ENCODE assay signal across 30 cellular contexts in genomic region chr4:54098375-54098774, GRCh38. TPM values are rescaled to one million over a fixed set of nuclear protein-coding genes. Genes with fewer than 3 reads are reported as not detected.
A peak's percentile ranks its signal among the peaks of the same experiment; 100 is the strongest.
DNase-seq lines count a peak whose midpoint lies in the region; ATAC-seq and TF ChIP-seq lines count a peak whose summit lies in the region.
"Had no signal": no experiment of that assay in that cellular context is flagged by ENCODE, and none has a peak within 500 bp of the region (broad histone marks: within the 10 kb centered on the region; RNA-seq: fewer than 3 reads in every experiment).

No MANE protein-coding gene starts in this region.

- no peaks in the 10 kb centered on the region for H3K36me3 ChIP-seq in HUES6 (ENCODE audit: control insufficient read depth, insufficient read depth, low read length)
- H3K36me3 ChIP-seq: gastroesophageal sphincter, left lung, thoracic aorta had no signal

- DNase-seq in activated naive CD4-positive, alpha-beta T cell treated with anti-CD3 and anti-CD28 coated beads, Interleukin-2, amount 10 ng/mL, durations not matched to agents 7 days and 5 days = no peak
- peak; percentile 98 for DNase-seq in retinal pigment epithelial cell (ENCODE audit: low read depth)
- no peak for DNase-seq in activated T-helper 1 cell treated with anti-CD3 and anti-CD28 coated beads, Interleukin-12 subunit alpha, Interleukin-12 subunit beta, Interleukin-2, Interleukin-4 antibody, amounts not matched to agents 30 ng/mL and 10 ng/mL and 1 ng/mL, durations not matched to agents 14 hours and 24 hours and 36 hours (ENCODE audit: low spot score)
- DNase-seq in stimulated activated CD4-positive, alpha-beta T cell treated with anti-CD3 and anti-CD28 coated beads, Interleukin-2, amount 100 ng/mL, for 24 hours = no peak
- DNase-seq: activated CD8-positive, alpha-beta memory T cell treated with anti-CD3 and anti-CD28 coated beads for 24 hours; activated naive CD4-positive, alpha-beta T cell treated with anti-CD3 and anti-CD28 coated beads for 36 hours; activated T-cell treated with anti-CD3 and anti-CD28 coated beads, Interleukin-2, amount 50 U/mL, for 24 hours; anterior cingulate cortex; EL; HFFc6; hippocampal formation; left lung; NCI-H187; NCI-H774; OCI-M1; Right ventricle myocardium superior; stimulated activated naive CD8-positive, alpha-beta T cell treated with anti-CD3 and anti-CD28 coated beads, Interleukin-15, Interleukin-2, amounts not matched to agents 100 U/mL and 50 U/mL, for 24 hours had no signal

- H3K4me3 ChIP-seq in HUES6 (ENCODE audit: low read depth, low read length) (peak overlapping the region; percentile 62; the same call in 1 of the 2 replicates), retinal pigment epithelial cell (ENCODE audit: low read length) (no peak overlapping the region)
- H3K4me3 ChIP-seq: gastroesophageal sphincter, left lung, thoracic aorta had no signal

- peaks cover 82% of the 10 kb centered on the region for H3K27me3 Mint-ChIP-seq in activated naive CD4-positive, alpha-beta T cell treated with anti-CD3 and anti-CD28 coated beads, Interleukin-2, amount 50 U/mL, for 24 hours
- H3K27me3 Mint-ChIP-seq in activated naive CD4-positive, alpha-beta T cell treated with anti-CD3 and anti-CD28 coated beads, Interleukin-2, amount 10 ng/mL, durations not matched to agents 7 days and 5 days = peaks cover 100% of the 10 kb centered on the region
- H3K27me3 Mint-ChIP-seq in brain = peaks cover 71% of the 10 kb centered on the region
- peaks cover 88% of the 10 kb centered on the region for H3K27me3 Mint-ChIP-seq in activated T-helper 1 cell treated with anti-CD3 and anti-CD28 coated beads, Interleukin-12 subunit alpha, Interleukin-12 subunit beta, Interleukin-2, Interleukin-4 antibody, amounts not matched to agents 30 ng/mL and 10 ng/mL and 1 ng/mL, durations not matched to agents 14 hours and 24 hours and 36 hours (ENCODE audit: insufficient read depth)

- no peaks in the 10 kb centered on the region for H3K9me3 Mint-ChIP-seq in activated naive CD4-positive, alpha-beta T cell treated with anti-CD3 and anti-CD28 coated beads, Interleukin-2, amount 50 U/mL, for 24 hours
- no peaks in the 10 kb centered on the region for H3K9me3 Mint-ChIP-seq in activated naive CD4-positive, alpha-beta T cell treated with anti-CD3 and anti-CD28 coated beads, Interleukin-2, amount 10 ng/mL, durations not matched to agents 7 days and 5 days
- peaks cover 0 to 3% (median 0%) of the 10 kb centered on the region in 5 experiments for H3K9me3 Mint-ChIP-seq in brain
- H3K9me3 Mint-ChIP-seq in activated T-helper 1 cell treated with anti-CD3 and anti-CD28 coated beads, Interleukin-12 subunit alpha, Interleukin-12 subunit beta, Interleukin-2, Interleukin-4 antibody, amounts not matched to agents 30 ng/mL and 10 ng/mL and 1 ng/mL, durations not matched to agents 14 hours and 24 hours and 36 hours = no peaks in the 10 kb centered on the region
- H3K9me3 Mint-ChIP-seq: activated naive CD4-positive, alpha-beta T cell treated with anti-CD3 and anti-CD28 coated beads for 36 hours; activated T-cell treated with anti-CD3 and anti-CD28 coated beads, Interleukin-2, amount 50 U/mL, for 24 hours; dendritic cell treated with granulocyte-macrophage colony-stimulating factor and Interleukin-4, amounts not matched to agents 40 ng/mL and 50 ng/mL, for 4 days; HFFc6; nephron had no signal

- no peak overlapping the region for H3K9ac ChIP-seq in HUES6 (ENCODE audit: low read length)

- peak overlapping the region; percentile 66 for H3K4me3 Mint-ChIP-seq in activated naive CD4-positive, alpha-beta T cell treated with anti-CD3 and anti-CD28 coated beads, Interleukin-2, amount 50 U/mL, for 24 hours
- no peak overlapping the region for H3K4me3 Mint-ChIP-seq in activated naive CD4-positive, alpha-beta T cell treated with anti-CD3 and anti-CD28 coated beads, Interleukin-2, amount 10 ng/mL, durations not matched to agents 7 days and 5 days
- H3K4me3 Mint-ChIP-seq in brain = peak overlapping the region; percentile 78 to 84 (median 83)
- H3K4me3 Mint-ChIP-seq in activated T-helper 1 cell treated with anti-CD3 and anti-CD28 coated beads, Interleukin-12 subunit alpha, Interleukin-12 subunit beta, Interleukin-2, Interleukin-4 antibody, amounts not matched to agents 30 ng/mL and 10 ng/mL and 1 ng/mL, durations not matched to agents 14 hours and 24 hours and 36 hours = no peak overlapping the region
- H3K4me3 Mint-ChIP-seq: dendritic cell treated with granulocyte-macrophage colony-stimulating factor and Interleukin-4, amounts not matched to agents 40 ng/mL and 50 ng/mL, for 4 days had no signal

- no peaks in the 10 kb centered on the region for H3K36me3 Mint-ChIP-seq in activated naive CD4-positive, alpha-beta T cell treated with anti-CD3 and anti-CD28 coated beads, Interleukin-2, amount 50 U/mL, for 24 hours
- H3K36me3 Mint-ChIP-seq in activated naive CD4-positive, alpha-beta T cell treated with anti-CD3 and anti-CD28 coated beads, Interleukin-2, amount 10 ng/mL, durations not matched to agents 7 days and 5 days = peaks cover 1% of the 10 kb centered on the region
- peaks cover 9% of the 10 kb centered on the region for H3K36me3 Mint-ChIP-seq in brain
- no peaks in the 10 kb centered on the region for H3K36me3 Mint-ChIP-seq in activated T-helper 1 cell treated with anti-CD3 and anti-CD28 coated beads, Interleukin-12 subunit alpha, Interleukin-12 subunit beta, Interleukin-2, Interleukin-4 antibody, amounts not matched to agents 30 ng/mL and 10 ng/mL and 1 ng/mL, durations not matched to agents 14 hours and 24 hours and 36 hours (ENCODE audit: low read depth)

- intact Hi-C loops in activated T-helper 1 cell treated with anti-CD3 and anti-CD28 coated beads, Interleukin-12 subunit alpha, Interleukin-12 subunit beta, Interleukin-2, Interleukin-4 antibody, amounts not matched to agents 30 ng/mL and 10 ng/mL and 1 ng/mL, durations not matched to agents 14 hours and 24 hours and 36 hours (cut with micrococcal nuclease) = loop anchor here (10.0 kb wide), 1 partner anchor 904 kb away; no protein-coding TSS in a partner anchor

- H3K9me3 ChIP-seq in HUES6 (ENCODE audit: control insufficient read depth, insufficient read depth, low read depth, low read length) = no peaks in the 10 kb centered on the region
- H3K9me3 ChIP-seq: gastroesophageal sphincter, left lung, thoracic aorta had no signal

- CTCF ChIA-PET in activated naive CD4-positive, alpha-beta T cell treated with anti-CD3 and anti-CD28 coated beads, Interleukin-2, amount 10 ng/mL, durations not matched to agents 7 days and 5 days (lab: Charles Lee) = interaction anchor here (1.0 to 1.7 kb wide), 5 partner anchors 131 to 1082 kb away, joined by 3 to 12 read pairs (median 4); partner anchors contain the start of gene PDGFRA

- TF ChIP-seq CTCF in brain (conservative IDR thresholded peaks at IDR 0.05) (no peak), retinal pigment epithelial cell (conservative IDR thresholded peaks at IDR 0.05; ENCODE audit: low read depth, low read length) (no peak)

- peaks cover 52% of the 10 kb centered on the region for H3K4me1 Mint-ChIP-seq in activated naive CD4-positive, alpha-beta T cell treated with anti-CD3 and anti-CD28 coated beads, Interleukin-2, amount 50 U/mL, for 24 hours
- peaks cover 48% of the 10 kb centered on the region for H3K4me1 Mint-ChIP-seq in activated naive CD4-positive, alpha-beta T cell treated with anti-CD3 and anti-CD28 coated beads, Interleukin-2, amount 10 ng/mL, durations not matched to agents 7 days and 5 days
- H3K4me1 Mint-ChIP-seq in brain = peaks cover 87% of the 10 kb centered on the region
- peaks cover 36% of the 10 kb centered on the region for H3K4me1 Mint-ChIP-seq in activated T-helper 1 cell treated with anti-CD3 and anti-CD28 coated beads, Interleukin-12 subunit alpha, Interleukin-12 subunit beta, Interleukin-2, Interleukin-4 antibody, amounts not matched to agents 30 ng/mL and 10 ng/mL and 1 ng/mL, durations not matched to agents 14 hours and 24 hours and 36 hours (ENCODE audit: low read depth)

- H3K27ac Mint-ChIP-seq in activated naive CD4-positive, alpha-beta T cell treated with anti-CD3 and anti-CD28 coated beads, Interleukin-2, amount 50 U/mL, for 24 hours = no peak overlapping the region
- H3K27ac Mint-ChIP-seq in activated naive CD4-positive, alpha-beta T cell treated with anti-CD3 and anti-CD28 coated beads, Interleukin-2, amount 10 ng/mL, durations not matched to agents 7 days and 5 days = no peak overlapping the region
- peak overlapping the region in 4 of 5 experiments; percentile 21 to 67 (median 41) for H3K27ac Mint-ChIP-seq in brain
- no peak overlapping the region for H3K27ac Mint-ChIP-seq in activated T-helper 1 cell treated with anti-CD3 and anti-CD28 coated beads, Interleukin-12 subunit alpha, Interleukin-12 subunit beta, Interleukin-2, Interleukin-4 antibody, amounts not matched to agents 30 ng/mL and 10 ng/mL and 1 ng/mL, durations not matched to agents 14 hours and 24 hours and 36 hours
- H3K27ac Mint-ChIP-seq: activated naive CD4-positive, alpha-beta T cell treated with anti-CD3 and anti-CD28 coated beads for 36 hours; activated T-cell treated with anti-CD3 and anti-CD28 coated beads, Interleukin-2, amount 50 U/mL, for 24 hours; CD14-positive monocyte; dendritic cell treated with granulocyte-macrophage colony-stimulating factor and Interleukin-4, amounts not matched to agents 40 ng/mL and 50 ng/mL, for 4 days; HFFc6; nephron had no signal

- no peak overlapping the region for H3K27ac ChIP-seq in HUES6 (ENCODE audit: low read depth, low read length)
- H3K27ac ChIP-seq: gastroesophageal sphincter, left lung, thoracic aorta had no signal

- H3K4me1 ChIP-seq in HUES6 (ENCODE audit: control insufficient read depth, insufficient read depth, low read length) = peaks cover 73% of the 10 kb centered on the region

- peaks cover 100% of the 10 kb centered on the region for H3K27me3 ChIP-seq in HUES6 (ENCODE audit: control insufficient read depth, insufficient read depth, low read length)

- ATAC-seq in HG02981 (IDR thresholded peaks at IDR 0.05; ENCODE audit: unreplicated experiment) = no peak
- ATAC-seq: activated CD4-positive, CD25-positive, alpha-beta regulatory T cell treated with anti-CD3 and anti-CD28 coated beads, Interleukin-2, amount 50 U/mL, for 24 hours; gastroesophageal sphincter; left lung; sciatic nerve; stimulated activated naive CD8-positive, alpha-beta T cell treated with anti-CD3 and anti-CD28 coated beads, Interleukin-15, Interleukin-2, amounts not matched to agents 100 U/mL and 50 U/mL, for 24 hours had no signal

RNA-seq across cellular contexts. Expression of gene GSX2, which starts 1.6 kb away (rescaled TPM):
- 0.19 TPM for polyA plus RNA-seq in brain (ENCODE audit: insufficient read depth, low read depth, low replicate concordance)
- total RNA-seq in activated T-helper 1 cell treated with anti-CD3 and anti-CD28 coated beads, Interleukin-12 subunit alpha, Interleukin-12 subunit beta, Interleukin-2, Interleukin-4 antibody, amounts not matched to agents 30 ng/mL and 10 ng/mL and 1 ng/mL, durations not matched to agents 14 hours and 24 hours and 36 hours = not detected in 2 replicates
- total RNA-seq: activated naive CD4-positive, alpha-beta T cell treated with anti-CD3 and anti-CD28 coated beads for 36 hours; cardiac septum; gastroesophageal sphincter; HFFc6; left lung; MCF 10A; Right ventricle myocardium superior; thoracic aorta had no signal
- polyA plus RNA-seq: CD14-positive monocyte had no signal

RNA-seq across cellular contexts. Expression of gene CHIC2, which starts 34.0 kb away (rescaled TPM):
- polyA plus RNA-seq in brain (ENCODE audit: insufficient read depth, low read depth, low replicate concordance) = 11.3 TPM
- 19.1 and 20.3 TPM in 2 replicates for total RNA-seq in activated T-helper 1 cell treated with anti-CD3 and anti-CD28 coated beads, Interleukin-12 subunit alpha, Interleukin-12 subunit beta, Interleukin-2, Interleukin-4 antibody, amounts not matched to agents 30 ng/mL and 10 ng/mL and 1 ng/mL, durations not matched to agents 14 hours and 24 hours and 36 hours

Comparison
In these comparisons a context has a peak if more than half of its experiments do, and no peak if none do; other contexts are left out.
1. H3K4me3 Mint-ChIP-seq: peak in activated naive CD4-positive, alpha-beta T cell treated with anti-CD3 and anti-CD28 coated beads, Interleukin-2, amount 50 U/mL, for 24 hours (single experiment) and brain (5 of 5); none in activated naive CD4-positive, alpha-beta T cell treated with anti-CD3 and anti-CD28 coated beads, Interleukin-2, amount 10 ng/mL, durations not matched to agents 7 days and 5 days (single experiment) and activated T-helper 1 cell treated with anti-CD3 and anti-CD28 coated beads, Interleukin-12 subunit alpha, Interleukin-12 subunit beta, Interleukin-2, Interleukin-4 antibody, amounts not matched to agents 30 ng/mL and 10 ng/mL and 1 ng/mL, durations not matched to agents 14 hours and 24 hours and 36 hours (single experiment).
2. H3K27ac Mint-ChIP-seq: peak in brain (4 of 5); none in activated naive CD4-positive, alpha-beta T cell treated with anti-CD3 and anti-CD28 coated beads, Interleukin-2, amount 50 U/mL, for 24 hours (single experiment), activated naive CD4-positive, alpha-beta T cell treated with anti-CD3 and anti-CD28 coated beads, Interleukin-2, amount 10 ng/mL, durations not matched to agents 7 days and 5 days (single experiment) and activated T-helper 1 cell treated with anti-CD3 and anti-CD28 coated beads, Interleukin-12 subunit alpha, Interleukin-12 subunit beta, Interleukin-2, Interleukin-4 antibody, amounts not matched to agents 30 ng/mL and 10 ng/mL and 1 ng/mL, durations not matched to agents 14 hours and 24 hours and 36 hours (single experiment).